19 cellular contexts compared by ENCODE assay signal in genomic region chr18:65907281-65907680, GRCh38.
"Had no signal": no experiment of that assay in that cellular context is flagged by ENCODE, and none has a peak within 500 bp of the region (broad histone marks: within the 10 kb centered on the region; RNA-seq: fewer than 3 reads in every experiment).

No MANE protein-coding gene starts in this region.

- H3K4me1 ChIP-seq: adrenal gland, ascending aorta, foreskin keratinocyte, stomach, uterus had no signal

- H3K36me3 ChIP-seq: adrenal gland, ascending aorta, brain microvascular endothelial cell, stomach had no signal

- H3K9me3 ChIP-seq: adrenal gland, ascending aorta, stomach, uterus had no signal

- DNase-seq: activated CD4-positive, alpha-beta T cell treated with anti-CD3 and anti-CD28 coated beads for 4 hours; activated CD4-positive, alpha-beta T cell treated with anti-CD3 and anti-CD28 coated beads, Interleukin-2, amount 50 U/mL, for 48 hours; activated CD4-positive, CD25-positive, alpha-beta regulatory T cell; activated CD8-positive, alpha-beta memory T cell treated with anti-CD3 and anti-CD28 coated beads, Interleukin-2, amount 50 U/mL, for 48 hours; activated naive CD4-positive, alpha-beta T cell; activated T-cell treated with anti-CD3 and anti-CD28 coated beads, Interleukin-2, amount 50 U/mL, for 4 hours; adrenal gland; brain microvascular endothelial cell; effector memory CD4-positive, alpha-beta T cell; foreskin keratinocyte; glutamatergic neuron; left cardiac atrium; mesenchymal stem cell; naive B cell; stimulated activated CD4-positive, alpha-beta T cell treated with anti-CD3 and anti-CD28 coated beads, Interleukin-2, amount 100 ng/mL, for 24 hours; stomach; trophoblast cell; uterus had no signal

- H3K27me3 ChIP-seq: adrenal gland, ascending aorta, brain microvascular endothelial cell, foreskin keratinocyte, stomach, uterus had no signal

- H3K27ac ChIP-seq: adrenal gland, ascending aorta, brain microvascular endothelial cell, foreskin keratinocyte, stomach, uterus had no signal

- H3K4me3 ChIP-seq: adrenal gland, ascending aorta, stomach, uterus had no signal
